13 cellular contexts compared by ENCODE assay signal in genomic region chr15:29278436-29279099, GRCh38. TPM values are rescaled to one million over a fixed set of nuclear protein-coding genes. Genes with fewer than 3 reads are reported as not detected.
DNase-seq lines count a peak whose midpoint lies in the region; FAIRE-seq and TF ChIP-seq lines count a peak whose summit lies in the region.
"Had no signal": no experiment of that assay in that cellular context is flagged by ENCODE, and none has a peak within 500 bp of the region (broad histone marks: within the 10 kb centered on the region; RNA-seq: fewer than 3 reads in every experiment).

No MANE protein-coding gene starts in this region.

- H2BK120ac ChIP-seq in neuronal stem cell (ENCODE audit: low read depth, low read length), result no peak overlapping the region

- H2AFZ ChIP-seq in astrocyte (ENCODE audit: low read depth, low read length) (peak overlapping the region; percentile 15), neuronal stem cell (ENCODE audit: low read length) (no peak overlapping the region)

- H3K23ac ChIP-seq in neuronal stem cell (ENCODE audit: low read depth, low read length, poor library complexity), result no peak overlapping the region

- no peak overlapping the region for H2BK5ac ChIP-seq in neuronal stem cell (ENCODE audit: low read length)

- no peak overlapping the region for H3K4me3 Mint-ChIP-seq in astrocyte (ENCODE audit: unreplicated experiment)

- H4K91ac ChIP-seq in neuronal stem cell (ENCODE audit: low read depth, low read length, poor library complexity), result no peak overlapping the region

- H3K36me3 Mint-ChIP-seq in astrocyte (ENCODE audit: low read depth, unreplicated experiment), result no peaks in the 10 kb centered on the region
- H3K36me3 Mint-ChIP-seq: activated naive CD4-positive, alpha-beta T cell treated with anti-CD3 and anti-CD28 coated beads, Interleukin-2, amount 50 U/mL, for 72 hours had no signal

- no peaks in the 10 kb centered on the region for H3K79me2 ChIP-seq in astrocyte (ENCODE audit: insufficient read depth, low read length)

- no peaks in the 10 kb centered on the region for H4K20me1 ChIP-seq in astrocyte (ENCODE audit: insufficient read depth, low read length)

- H3K27ac ChIP-seq in astrocyte (ENCODE audit: low read depth, low read length) (peak overlapping the region; percentile 90), neuronal stem cell (replicated peaks; ENCODE audit: low read length) (no peak overlapping the region)

- H3K4me1 Mint-ChIP-seq in astrocyte (ENCODE audit: low read depth, unreplicated experiment), result peaks cover 24% of the 10 kb centered on the region

- H3K27me3 Mint-ChIP-seq in astrocyte (ENCODE audit: low read depth, unreplicated experiment), result no peaks in the 10 kb centered on the region

- H3K9me3 ChIP-seq in astrocyte (ENCODE audit: insufficient read depth, low read depth, low read length) (no peaks in the 10 kb centered on the region), neuronal stem cell (replicated peaks in 1 of 2; ENCODE audit: control insufficient read depth in 2 of 2, insufficient read depth in 1 of 2, low read depth in 1 of 2, low read length in 2 of 2) (no peaks in the 10 kb centered on the region)

- H3K4me1 ChIP-seq in astrocyte (ENCODE audit: insufficient read depth, low read length) (peaks cover 13% of the 10 kb centered on the region), neuronal stem cell (ENCODE audit: control insufficient read depth in 2 of 2, insufficient read depth in 1 of 2, low read depth in 1 of 2, low read length in 2 of 2) (peaks cover 0 to 3% of the 10 kb centered on the region in 2 donors)

- H3K4me2 ChIP-seq in astrocyte (ENCODE audit: low read length), result peak overlapping the region; percentile 57
- H3K4me2 ChIP-seq in neuronal stem cell (ENCODE audit: insufficient read depth, low read length, poor library complexity, severe bottlenecking), result no peak overlapping the region

- no CpG with 5 or more reads among the region's 3 CpGs for WGBS in neuronal stem cell (ENCODE audit: extremely low coverage in 2 of 2, insufficient read length in 2 of 2, insufficient replicate concordance in 1 of 2), 2 donors

- FAIRE-seq in astrocyte (lab: Jason Lieb, UNC), result peak; percentile 85

- no peak overlapping the region for H3K18ac ChIP-seq in neuronal stem cell (ENCODE audit: low read length)

- no peak overlapping the region for H3K14ac ChIP-seq in neuronal stem cell (ENCODE audit: low read length)

- H3K9ac ChIP-seq in astrocyte (ENCODE audit: low read length), result peak overlapping the region; percentile 65
- H3K9ac ChIP-seq in neuronal stem cell (ENCODE audit: low read depth, low read length, poor library complexity), result no peak overlapping the region

- no peak overlapping the region for H4K8ac ChIP-seq in neuronal stem cell (ENCODE audit: low read depth, low read length)

- H3K4ac ChIP-seq in neuronal stem cell (ENCODE audit: low read length), result no peak overlapping the region

- H3K27me3 ChIP-seq in astrocyte (ENCODE audit: insufficient read depth, low read length) (no peaks in the 10 kb centered on the region), H7 (ENCODE audit: control insufficient read depth, insufficient read depth, low read length) (no peaks in the 10 kb centered on the region), neuronal stem cell (ENCODE audit: control insufficient read depth in 3 of 3, insufficient read depth in 3 of 3, low read depth in 1 of 3, low read length in 3 of 3) (no peaks in the 10 kb centered on the region)

- H3K4me3 ChIP-seq in astrocyte (ENCODE audit: insufficient read depth, low read depth, low read length) (no peak overlapping the region), H7 (ENCODE audit: insufficient read depth, low read depth, low read length) (no peak overlapping the region), neuronal stem cell (ENCODE audit: low read length in 2 of 2) (no peak overlapping the region)

- H3K36me3 ChIP-seq in astrocyte (ENCODE audit: insufficient read depth, low read length) (no peaks in the 10 kb centered on the region), H7 (replicated peaks; ENCODE audit: control insufficient read depth, insufficient read depth, low read length) (no peaks in the 10 kb centered on the region), neuronal stem cell (replicated peaks in 1 of 2; ENCODE audit: control insufficient read depth in 2 of 2, insufficient read depth in 2 of 2, low read length in 2 of 2) (no peaks in the 10 kb centered on the region)

- no peak overlapping the region for H2AK5ac ChIP-seq in neuronal stem cell (ENCODE audit: low read depth, low read length)

- no peak overlapping the region for H2BK15ac ChIP-seq in neuronal stem cell (ENCODE audit: low read length)

- no peak overlapping the region for H2BK12ac ChIP-seq in neuronal stem cell (ENCODE audit: low read length)

- peak overlapping the region; percentile 77 for H3K27ac Mint-ChIP-seq in astrocyte (ENCODE audit: unreplicated experiment)
- H3K27ac Mint-ChIP-seq: activated naive CD4-positive, alpha-beta T cell treated with anti-CD3 and anti-CD28 coated beads, Interleukin-2, amount 50 U/mL, for 72 hours had no signal

- peak; percentile 63 for DNase-seq in AG08396 (ENCODE audit: low spot score)
- DNase-seq in HS-5 (ENCODE audit: low read depth), result peak; percentile 84
- peak; percentile 91 for DNase-seq in astrocyte (ENCODE audit: low read depth)
- DNase-seq in islet precursor cell, result peak; percentile 92
- no peak for DNase-seq in H7
- DNase-seq in dermis blood vessel endothelial cell, result no peak
- no peak for DNase-seq in SIG-M5 treated with dmso at 0.1 percent for 504 hours (lab: John Stamatoyannopoulos, UW; ENCODE audit: unreplicated experiment)
- no peak for DNase-seq in neuronal stem cell (ENCODE audit: low spot score)
- DNase-seq: activated CD8-positive, alpha-beta memory T cell treated with anti-CD3 and anti-CD28 coated beads for 24 hours; C1 segment of cervical spinal cord; effector memory CD4-positive, alpha-beta T cell; NCI-H1930 had no signal

- no peak for TF ChIP-seq CTCF in astrocyte (IDR thresholded peaks at IDR 0.05; ENCODE audit: insufficient read depth, low read depth, low read length)

- no peaks in the 10 kb centered on the region for H3K9me3 Mint-ChIP-seq in astrocyte (ENCODE audit: unreplicated experiment)
- H3K9me3 Mint-ChIP-seq: activated naive CD4-positive, alpha-beta T cell treated with anti-CD3 and anti-CD28 coated beads, Interleukin-2, amount 50 U/mL, for 72 hours had no signal

- no peaks in the 10 kb centered on the region for H3K79me1 ChIP-seq in neuronal stem cell (ENCODE audit: low read depth, low read length)

RNA-seq across cellular contexts. Expression of gene NSMCE3, which starts 8.9 kb away (rescaled TPM):
- total RNA-seq in astrocyte (8.2 and 8.3 TPM in 2 replicates), dermis blood vessel endothelial cell (5.9 and 8.3 TPM in 2 replicates)
- 15.1 and 15.5 TPM in 2 replicates for total RNA-seq in H7 (2014; rRNA removed; shearing (Covaris generic))
- polyA plus RNA-seq in neuronal stem cell (2013, experiment 1 of 2), result 13.4 TPM
- 12.9 TPM for polyA plus RNA-seq in neuronal stem cell (2013, experiment 2 of 2)

Comparison
In these comparisons a context has a peak if more than half of its experiments do, and no peak if none do; other contexts are left out.
1. DNase-seq: peak in AG08396 (single experiment), HS-5 (single experiment), astrocyte (single experiment) and islet precursor cell (single experiment); none in H7 (single experiment), dermis blood vessel endothelial cell (single experiment), SIG-M5 treated with dmso at 0.1 percent for 504 hours (single experiment) and neuronal stem cell (single experiment).